In genomic region chr9:12774861-12775367, GRCh38 we compare ENCODE assay signal across 8 cellular contexts. TPM values are rescaled to one million over a fixed set of nuclear protein-coding genes. Genes with fewer than 3 reads are reported as not detected.
A peak's percentile ranks its signal among the peaks of the same experiment; 100 is the strongest.
DNase-seq lines count a peak whose midpoint lies in the region; TF ChIP-seq lines count a peak whose summit lies in the region.

Gene LURAP1L (plus strand): TSS chr9:12775020. CDS start chr9:12775716, 696 bp downstream.

- no peak within 1 kb of the TSS for H3K27ac Mint-ChIP-seq in activated CD4-positive, alpha-beta T cell treated with anti-CD3 and anti-CD28 coated beads, Interleukin-2, amount 10 ng/mL, durations not matched to agents 24 days and 14 days
- no peak within 1 kb of the TSS for H3K27ac Mint-ChIP-seq in activated CD4-positive, alpha-beta T cell treated with anti-CD3 and anti-CD28 coated beads, Interleukin-2, amount 10 ng/mL, durations not matched to agents 7 days and 5 days

- CTCF ChIA-PET in activated CD4-positive, alpha-beta T cell treated with anti-CD3 and anti-CD28 coated beads, Interleukin-2, amount 10 ng/mL, durations not matched to agents 7 days and 5 days (lab: Charles Lee), result interaction anchor here (0.5 kb wide), 1 partner anchor 1577 kb away, joined by 3 read pairs; no protein-coding TSS in a partner anchor

- DNase-seq in activated CD4-positive, alpha-beta T cell treated with anti-CD3 and anti-CD28 coated beads, Interleukin-2, amount 10 ng/mL, durations not matched to agents 24 days and 14 days, result no peak
- no peak for DNase-seq in activated CD4-positive, alpha-beta T cell treated with anti-CD3 and anti-CD28 coated beads, Interleukin-2, amount 10 ng/mL, durations not matched to agents 7 days and 5 days
- DNase-seq in NCI-H748 treated with DMSO at 0.1 percent for 48 hours (lab: John Stamatoyannopoulos, UW) (peak; percentile 82), kidney tubule cell (ENCODE audit: low spot score) (peak; percentile 83), stomach (peak; percentile 64), SIG-M5 (lab: John Stamatoyannopoulos, UW) (no peak), germinal center (ENCODE audit: low spot score) (no peak)

- no peaks in the 10 kb centered on the region for H3K36me3 ChIP-seq in stomach

- TF ChIP-seq CTCF in stomach (IDR thresholded peaks at IDR 0.05), result no peak

- no peaks in the 10 kb centered on the region for H3K9me3 Mint-ChIP-seq in activated CD4-positive, alpha-beta T cell treated with anti-CD3 and anti-CD28 coated beads, Interleukin-2, amount 10 ng/mL, durations not matched to agents 24 days and 14 days
- H3K9me3 Mint-ChIP-seq in activated CD4-positive, alpha-beta T cell treated with anti-CD3 and anti-CD28 coated beads, Interleukin-2, amount 10 ng/mL, durations not matched to agents 7 days and 5 days, result peaks cover 2% of the 10 kb centered on the region

- H3K4me3 Mint-ChIP-seq in activated CD4-positive, alpha-beta T cell treated with anti-CD3 and anti-CD28 coated beads, Interleukin-2, amount 10 ng/mL, durations not matched to agents 24 days and 14 days, result peak within 1 kb of the TSS; percentile 69
- H3K4me3 Mint-ChIP-seq in activated CD4-positive, alpha-beta T cell treated with anti-CD3 and anti-CD28 coated beads, Interleukin-2, amount 10 ng/mL, durations not matched to agents 7 days and 5 days, result no peak within 1 kb of the TSS

- H3K36me3 Mint-ChIP-seq in activated CD4-positive, alpha-beta T cell treated with anti-CD3 and anti-CD28 coated beads, Interleukin-2, amount 10 ng/mL, durations not matched to agents 24 days and 14 days (ENCODE audit: low read depth), result no peaks in the 10 kb centered on the region
- no peaks in the 10 kb centered on the region for H3K36me3 Mint-ChIP-seq in activated CD4-positive, alpha-beta T cell treated with anti-CD3 and anti-CD28 coated beads, Interleukin-2, amount 10 ng/mL, durations not matched to agents 7 days and 5 days (ENCODE audit: low read depth)

- peak within 1 kb of the TSS; percentile 92 for H3K27ac ChIP-seq in cingulate gyrus (ENCODE audit: low read depth, low read length)
- H3K27ac ChIP-seq in stomach, result peak within 1 kb of the TSS; percentile 87 to 94 (median 89)

- peaks cover 4% of the 10 kb centered on the region for H3K4me1 Mint-ChIP-seq in activated CD4-positive, alpha-beta T cell treated with anti-CD3 and anti-CD28 coated beads, Interleukin-2, amount 10 ng/mL, durations not matched to agents 24 days and 14 days
- peaks cover 2% of the 10 kb centered on the region for H3K4me1 Mint-ChIP-seq in activated CD4-positive, alpha-beta T cell treated with anti-CD3 and anti-CD28 coated beads, Interleukin-2, amount 10 ng/mL, durations not matched to agents 7 days and 5 days

- H3K27me3 ChIP-seq in stomach, result no peaks in the 10 kb centered on the region

- peaks cover 0 to 38% (median 10%) of the 10 kb centered on the region in 4 donors for H3K4me1 ChIP-seq in stomach

- TF ChIP-seq EP300 in stomach (IDR thresholded peaks at IDR 0.05), result no peak

- peak within 1 kb of the TSS; percentile 57 to 81 (median 78) for H3K4me3 ChIP-seq in stomach

- TF ChIP-seq POLR2A in stomach (IDR thresholded peaks at IDR 0.05), result no peak

- WGBS in stomach, 5 donors, result 0 to 3% (median 1%) methylated on average over 17 of the region's 17 CpGs

- no peaks in the 10 kb centered on the region for H3K9me3 ChIP-seq in stomach

- POLR2A ChIA-PET in activated CD4-positive, alpha-beta T cell treated with anti-CD3 and anti-CD28 coated beads, Interleukin-2, amount 10 ng/mL, durations not matched to agents 7 days and 5 days (lab: Charles Lee), result no interaction called here

- H3K27me3 Mint-ChIP-seq in activated CD4-positive, alpha-beta T cell treated with anti-CD3 and anti-CD28 coated beads, Interleukin-2, amount 10 ng/mL, durations not matched to agents 24 days and 14 days, result peaks cover 22% of the 10 kb centered on the region
- peaks cover 23% of the 10 kb centered on the region for H3K27me3 Mint-ChIP-seq in activated CD4-positive, alpha-beta T cell treated with anti-CD3 and anti-CD28 coated beads, Interleukin-2, amount 10 ng/mL, durations not matched to agents 7 days and 5 days

- intact Hi-C loops in activated CD4-positive, alpha-beta T cell treated with anti-CD3 and anti-CD28 coated beads, Interleukin-2, amount 10 ng/mL, durations not matched to agents 24 days and 14 days (cut with micrococcal nuclease), result no loop called here
- intact Hi-C loops in stomach (cut with DNase I; ENCODE audit: low total_unique reads), result no loop called here

RNA-seq across cellular contexts. Expression of gene LURAP1L, which starts in this region (rescaled TPM):
- not detected in 2 replicates for total RNA-seq in activated CD4-positive, alpha-beta T cell treated with anti-CD3 and anti-CD28 coated beads, Interleukin-2, amount 10 ng/mL, durations not matched to agents 24 days and 14 days
- total RNA-seq in activated CD4-positive, alpha-beta T cell treated with anti-CD3 and anti-CD28 coated beads, Interleukin-2, amount 10 ng/mL, durations not matched to agents 7 days and 5 days, result not detected
- total RNA-seq in stomach, result 10 to 100 TPM; 19.3 to 32.2 (median 28.1) TPM
- polyA plus RNA-seq in stomach, result 10 to 100 TPM in 2 of 3 donors, 1 to 10 TPM in 1; 6.7 to 11.9 (median 11.8) TPM

Comparison
In these comparisons a context has a peak if more than half of its experiments do, and no peak if none do; other contexts are left out.
1. RNA of gene LURAP1L (total RNA-seq): 19.3 to 32.2 TPM in stomach; not detected in activated CD4-positive, alpha-beta T cell treated with anti-CD3 and anti-CD28 coated beads, Interleukin-2, amount 10 ng/mL, durations not matched to agents 24 days and 14 days and not detected in activated CD4-positive, alpha-beta T cell treated with anti-CD3 and anti-CD28 coated beads, Interleukin-2, amount 10 ng/mL, durations not matched to agents 7 days and 5 days; every median in the first group is over 10 times any median in the second.
2. DNase-seq: peak in NCI-H748 treated with DMSO at 0.1 percent for 48 hours (single experiment), kidney tubule cell (single experiment) and stomach (single experiment); none in activated CD4-positive, alpha-beta T cell treated with anti-CD3 and anti-CD28 coated beads, Interleukin-2, amount 10 ng/mL, durations not matched to agents 24 days and 14 days (single experiment), activated CD4-positive, alpha-beta T cell treated with anti-CD3 and anti-CD28 coated beads, Interleukin-2, amount 10 ng/mL, durations not matched to agents 7 days and 5 days (single experiment), SIG-M5 (single experiment) and germinal center (single experiment).